In the genomic region with DNA sequence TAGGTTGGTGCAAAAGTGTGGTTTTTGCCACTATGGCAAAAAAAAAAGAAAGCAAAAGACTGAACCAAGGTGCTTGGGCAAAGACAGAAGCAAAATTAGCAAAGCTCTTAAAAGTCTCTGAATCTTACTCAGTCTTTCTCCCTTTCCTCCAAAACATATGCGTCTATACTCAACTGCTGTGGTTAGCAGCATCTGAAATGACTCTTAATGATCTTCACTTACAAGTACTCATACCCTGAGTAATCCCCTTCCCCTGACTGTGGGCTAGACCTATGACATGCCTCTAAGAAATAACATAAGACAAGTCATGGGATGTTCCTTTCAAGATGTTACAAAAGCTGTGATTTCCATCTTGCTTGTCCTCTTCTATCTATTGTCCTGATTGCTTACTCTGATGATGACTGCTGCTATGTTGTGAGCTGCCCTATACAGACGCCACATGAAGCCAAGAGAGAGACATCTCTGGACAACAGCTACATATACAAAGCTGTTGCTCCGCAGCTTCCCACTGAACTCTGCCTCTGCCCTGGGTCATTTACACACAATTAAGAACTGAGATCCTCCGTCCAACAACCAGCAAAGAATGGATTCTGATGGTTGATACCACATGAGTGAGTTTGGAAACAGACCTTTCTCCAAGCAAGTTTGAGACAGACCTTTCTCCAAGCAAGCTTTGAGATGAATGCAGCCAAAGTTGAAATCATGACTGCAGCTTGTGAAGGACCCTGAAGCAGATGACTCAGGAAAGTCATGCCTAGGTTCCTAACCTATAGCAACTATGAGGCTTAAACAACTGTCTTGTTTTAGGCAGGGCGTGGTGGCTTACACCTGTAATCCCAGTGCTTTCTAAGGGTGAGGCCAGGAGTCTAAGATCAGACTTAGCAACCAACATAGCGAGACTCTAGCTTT, we compare ENCODE assay signal across 8 cellular contexts. TPM values are rescaled to one million over a fixed set of nuclear protein-coding genes. Genes with fewer than 3 reads are reported as not detected.
A peak's percentile ranks its signal among the peaks of the same experiment; 100 is the strongest.
DNase-seq lines count a peak whose midpoint lies in the region; ATAC-seq and TF ChIP-seq lines count a peak whose summit lies in the region.

No MANE protein-coding gene starts in this region.

- H3K27me3 Mint-ChIP-seq in progenitor cell of endocrine pancreas, result no peaks in the 10 kb centered on the region

- no peak overlapping the region for H3K4me3 Mint-ChIP-seq in progenitor cell of endocrine pancreas (ENCODE audit: low read depth)

- H3K36me3 ChIP-seq in left lung, result peaks cover 0 to 12% of the 10 kb centered on the region in 2 donors

- H3K27ac ChIP-seq in left lung, result no peak overlapping the region

- DNase-seq in activated naive CD4-positive, alpha-beta T cell treated with anti-CD3 and anti-CD28 coated beads, Interleukin-2, amount 50 U/mL, for 72 hours (ENCODE audit: low spot score in 2 of 2), result peak in 1 of 2 donors; percentile 43
- DNase-seq in progenitor cell of endocrine pancreas (ENCODE audit: low spot score, unreplicated experiment), result no peak
- no peak for DNase-seq in left lung
- no peak for DNase-seq in NAMALWA (ENCODE audit: low spot score)
- no peak for DNase-seq in HEK293T (ENCODE audit: extremely low spot score)

- H3K36me3 Mint-ChIP-seq in activated naive CD4-positive, alpha-beta T cell treated with anti-CD3 and anti-CD28 coated beads, Interleukin-2, amount 50 U/mL, for 72 hours, result peaks cover 0 to 14% of the 10 kb centered on the region in 2 donors
- H3K36me3 Mint-ChIP-seq in progenitor cell of endocrine pancreas (ENCODE audit: insufficient read depth), result peaks cover 21% of the 10 kb centered on the region

- POLR2A ChIA-PET in HEK293T (lab: Yijun Ruan, JAX), result interaction anchor here (1.0 to 1.2 kb wide), 2 partner anchors 9 to 54 kb away, joined by 3 read pairs; no protein-coding TSS in a partner anchor

- H3K27me3 ChIP-seq in left lung, result no peaks in the 10 kb centered on the region

- no peaks in the 10 kb centered on the region for H3K9me3 ChIP-seq in left lung

- peak; percentile 61 for ATAC-seq in GM18517 (IDR thresholded peaks at IDR 0.05; ENCODE audit: unreplicated experiment)
- ATAC-seq in HG02678 (IDR thresholded peaks at IDR 0.05; ENCODE audit: unreplicated experiment), result peak; percentile 59
- peak; percentile 98 to 99 for ATAC-seq in activated naive CD4-positive, alpha-beta T cell treated with anti-CD3 and anti-CD28 coated beads, Interleukin-2, amount 50 U/mL, for 72 hours
- ATAC-seq in GM19467 (IDR thresholded peaks at IDR 0.05; ENCODE audit: unreplicated experiment), result no peak
- ATAC-seq in left lung, result no peak

- CTCF ChIA-PET in HEK293T (lab: Yijun Ruan, JAX), result interaction anchor here (0.6 to 1.1 kb wide), 3 partner anchors 11 to 756 kb away, joined by 3 to 4 read pairs (median 3); no protein-coding TSS in a partner anchor

- intact Hi-C loops in left lung (cut with DNase I), result no loop called here

- H3K9me3 Mint-ChIP-seq in activated naive CD4-positive, alpha-beta T cell treated with anti-CD3 and anti-CD28 coated beads, Interleukin-2, amount 50 U/mL, for 72 hours, result no peaks in the 10 kb centered on the region
- no peaks in the 10 kb centered on the region for H3K9me3 Mint-ChIP-seq in progenitor cell of endocrine pancreas (ENCODE audit: low read depth)

- H3K4me1 Mint-ChIP-seq in progenitor cell of endocrine pancreas (ENCODE audit: low read depth), result peaks cover 37% of the 10 kb centered on the region

- H3K4me1 ChIP-seq in left lung, result peaks cover 13 to 47% of the 10 kb centered on the region in 2 donors

- TF ChIP-seq CTCF in progenitor cell of endocrine pancreas (IDR thresholded peaks at IDR 0.05; ENCODE audit: unreplicated experiment), result no peak
- no peak for TF ChIP-seq CTCF in left lung (IDR thresholded peaks at IDR 0.05)

- no peak overlapping the region for H3K4me3 ChIP-seq in left lung

- peak overlapping the region; percentile 85 to 97 for H3K27ac Mint-ChIP-seq in activated naive CD4-positive, alpha-beta T cell treated with anti-CD3 and anti-CD28 coated beads, Interleukin-2, amount 50 U/mL, for 72 hours
- H3K27ac Mint-ChIP-seq in progenitor cell of endocrine pancreas, result peak overlapping the region; percentile 17

TF ChIP-seq in HEK293T, 16 proteins besides CTCF, POLR2A, EP300 and RAD21:
- TF ChIP-seq SP1 (IDR thresholded peaks at IDR 0.05) (no peak), LEF1 (IDR thresholded peaks at IDR 0.05; ENCODE audit: borderline replicate concordance) (no peak), ARNT (IDR thresholded peaks at IDR 0.05) (no peak), BHLHE40 (IDR thresholded peaks at IDR 0.05; ENCODE audit: borderline replicate concordance) (no peak), FOXK2 (IDR thresholded peaks at IDR 0.05) (no peak), TARDBP (IDR thresholded peaks at IDR 0.05) (no peak), FOXM1 (IDR thresholded peaks at IDR 0.05; ENCODE audit: borderline replicate concordance) (no peak), CTBP1 (IDR thresholded peaks at IDR 0.05; ENCODE audit: borderline replicate concordance) (no peak), FOXA1 (IDR thresholded peaks at IDR 0.05) (no peak), SUZ12 (IDR thresholded peaks at IDR 0.05) (no peak), L3MBTL2 (conservative IDR thresholded peaks at IDR 0.05) (no peak), PKNOX1 (IDR thresholded peaks at IDR 0.05) (no peak), ELF4 (IDR thresholded peaks at IDR 0.05) (no peak), HDGF (IDR thresholded peaks at IDR 0.05; ENCODE audit: borderline replicate concordance) (no peak), ZNF384 (IDR thresholded peaks at IDR 0.05) (no peak), NFRKB (IDR thresholded peaks at IDR 0.05) (no peak)

RNA-seq across cellular contexts. Expression of gene PUM1, which starts 55.2 kb away (rescaled TPM):
- total RNA-seq in activated naive CD4-positive, alpha-beta T cell treated with anti-CD3 and anti-CD28 coated beads, Interleukin-2, amount 50 U/mL, for 72 hours, result 100 to 1,000 TPM; 107 to 118 TPM
- total RNA-seq in progenitor cell of endocrine pancreas (244 and 249 TPM in 2 replicates), left lung (100 to 1,000 TPM in 1 of 2 donors, 10 to 100 TPM in 1; 96.7 to 102 TPM)

Comparison
In these comparisons a context has a peak if more than half of its experiments do, and no peak if none do; other contexts are left out.
1. ATAC-seq: peak in GM18517 (single experiment), HG02678 (single experiment) and activated naive CD4-positive, alpha-beta T cell treated with anti-CD3 and anti-CD28 coated beads, Interleukin-2, amount 50 U/mL, for 72 hours (2 of 2); none in GM19467 (single experiment) and left lung (single experiment).